2 cellular contexts compared by ENCODE assay signal in the genomic region with DNA sequence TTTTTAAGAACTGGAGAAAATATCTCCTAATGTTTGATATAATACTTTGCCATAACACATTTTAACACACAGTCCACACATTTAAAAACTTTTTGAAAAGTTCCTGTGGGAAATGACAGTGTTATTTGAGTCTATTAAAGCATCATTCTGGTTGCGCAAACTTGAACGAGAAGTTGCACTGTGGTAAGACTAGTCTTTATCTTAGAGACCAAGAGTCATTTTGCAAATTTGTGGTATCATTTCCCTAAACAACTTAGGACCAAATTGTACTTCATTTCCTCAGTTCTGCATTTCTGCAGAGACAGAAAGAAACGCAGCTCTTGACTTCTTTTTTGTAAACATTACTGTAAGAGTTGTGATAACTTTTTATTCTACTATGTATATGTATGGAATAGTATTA.
TF ChIP-seq lines count a peak whose summit lies in the region.

A gene with protein sequence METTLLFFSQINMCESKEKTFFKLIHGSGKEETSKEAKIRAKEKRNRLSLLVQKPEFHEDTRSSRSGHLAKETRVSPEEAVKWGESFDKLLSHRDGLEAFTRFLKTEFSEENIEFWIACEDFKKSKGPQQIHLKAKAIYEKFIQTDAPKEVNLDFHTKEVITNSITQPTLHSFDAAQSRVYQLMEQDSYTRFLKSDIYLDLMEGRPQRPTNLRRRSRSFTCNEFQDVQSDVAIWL (plus strand): TSS at position 282 of the 400 bp plus-strand sequence. CDS start 176 bp downstream, outside the sequence.

TF ChIP-seq in SK-N-SH, 30 proteins besides CTCF, POLR2A, EP300 and RAD21 (continued from another document):
- TF ChIP-seq, protein P1, sequence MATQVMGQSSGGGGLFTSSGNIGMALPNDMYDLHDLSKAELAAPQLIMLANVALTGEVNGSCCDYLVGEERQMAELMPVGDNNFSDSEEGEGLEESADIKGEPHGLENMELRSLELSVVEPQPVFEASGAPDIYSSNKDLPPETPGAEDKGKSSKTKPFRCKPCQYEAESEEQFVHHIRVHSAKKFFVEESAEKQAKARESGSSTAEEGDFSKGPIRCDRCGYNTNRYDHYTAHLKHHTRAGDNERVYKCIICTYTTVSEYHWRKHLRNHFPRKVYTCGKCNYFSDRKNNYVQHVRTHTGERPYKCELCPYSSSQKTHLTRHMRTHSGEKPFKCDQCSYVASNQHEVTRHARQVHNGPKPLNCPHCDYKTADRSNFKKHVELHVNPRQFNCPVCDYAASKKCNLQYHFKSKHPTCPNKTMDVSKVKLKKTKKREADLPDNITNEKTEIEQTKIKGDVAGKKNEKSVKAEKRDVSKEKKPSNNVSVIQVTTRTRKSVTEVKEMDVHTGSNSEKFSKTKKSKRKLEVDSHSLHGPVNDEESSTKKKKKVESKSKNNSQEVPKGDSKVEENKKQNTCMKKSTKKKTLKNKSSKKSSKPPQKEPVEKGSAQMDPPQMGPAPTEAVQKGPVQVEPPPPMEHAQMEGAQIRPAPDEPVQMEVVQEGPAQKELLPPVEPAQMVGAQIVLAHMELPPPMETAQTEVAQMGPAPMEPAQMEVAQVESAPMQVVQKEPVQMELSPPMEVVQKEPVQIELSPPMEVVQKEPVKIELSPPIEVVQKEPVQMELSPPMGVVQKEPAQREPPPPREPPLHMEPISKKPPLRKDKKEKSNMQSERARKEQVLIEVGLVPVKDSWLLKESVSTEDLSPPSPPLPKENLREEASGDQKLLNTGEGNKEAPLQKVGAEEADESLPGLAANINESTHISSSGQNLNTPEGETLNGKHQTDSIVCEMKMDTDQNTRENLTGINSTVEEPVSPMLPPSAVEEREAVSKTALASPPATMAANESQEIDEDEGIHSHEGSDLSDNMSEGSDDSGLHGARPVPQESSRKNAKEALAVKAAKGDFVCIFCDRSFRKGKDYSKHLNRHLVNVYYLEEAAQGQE (IDR thresholded peaks at IDR 0.05; ENCODE audit: low read depth, low read length) = no peak
- no peak for TF ChIP-seq FOXM1 (IDR thresholded peaks at IDR 0.05; ENCODE audit: low read depth)
- TF ChIP-seq, protein P2, sequence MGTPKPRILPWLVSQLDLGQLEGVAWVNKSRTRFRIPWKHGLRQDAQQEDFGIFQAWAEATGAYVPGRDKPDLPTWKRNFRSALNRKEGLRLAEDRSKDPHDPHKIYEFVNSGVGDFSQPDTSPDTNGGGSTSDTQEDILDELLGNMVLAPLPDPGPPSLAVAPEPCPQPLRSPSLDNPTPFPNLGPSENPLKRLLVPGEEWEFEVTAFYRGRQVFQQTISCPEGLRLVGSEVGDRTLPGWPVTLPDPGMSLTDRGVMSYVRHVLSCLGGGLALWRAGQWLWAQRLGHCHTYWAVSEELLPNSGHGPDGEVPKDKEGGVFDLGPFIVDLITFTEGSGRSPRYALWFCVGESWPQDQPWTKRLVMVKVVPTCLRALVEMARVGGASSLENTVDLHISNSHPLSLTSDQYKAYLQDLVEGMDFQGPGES (IDR thresholded peaks at IDR 0.05; ENCODE audit: low read depth, low read length) = no peak
- TF ChIP-seq, protein P3, sequence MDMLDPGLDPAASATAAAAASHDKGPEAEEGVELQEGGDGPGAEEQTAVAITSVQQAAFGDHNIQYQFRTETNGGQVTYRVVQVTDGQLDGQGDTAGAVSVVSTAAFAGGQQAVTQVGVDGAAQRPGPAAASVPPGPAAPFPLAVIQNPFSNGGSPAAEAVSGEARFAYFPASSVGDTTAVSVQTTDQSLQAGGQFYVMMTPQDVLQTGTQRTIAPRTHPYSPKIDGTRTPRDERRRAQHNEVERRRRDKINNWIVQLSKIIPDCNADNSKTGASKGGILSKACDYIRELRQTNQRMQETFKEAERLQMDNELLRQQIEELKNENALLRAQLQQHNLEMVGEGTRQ (IDR thresholded peaks at IDR 0.05; ENCODE audit: borderline replicate concordance, low read depth, low read length) = no peak
- TF ChIP-seq, protein P4, sequence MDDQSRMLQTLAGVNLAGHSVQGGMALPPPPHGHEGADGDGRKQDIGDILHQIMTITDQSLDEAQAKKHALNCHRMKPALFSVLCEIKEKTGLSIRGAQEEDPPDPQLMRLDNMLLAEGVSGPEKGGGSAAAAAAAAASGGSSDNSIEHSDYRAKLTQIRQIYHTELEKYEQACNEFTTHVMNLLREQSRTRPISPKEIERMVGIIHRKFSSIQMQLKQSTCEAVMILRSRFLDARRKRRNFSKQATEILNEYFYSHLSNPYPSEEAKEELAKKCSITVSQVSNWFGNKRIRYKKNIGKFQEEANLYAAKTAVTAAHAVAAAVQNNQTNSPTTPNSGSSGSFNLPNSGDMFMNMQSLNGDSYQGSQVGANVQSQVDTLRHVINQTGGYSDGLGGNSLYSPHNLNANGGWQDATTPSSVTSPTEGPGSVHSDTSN (IDR thresholded peaks at IDR 0.05) = no peak
- no peak for TF ChIP-seq FOXJ3 (CRISPR knock-in tag; IDR thresholded peaks at IDR 0.05)
- no peak for TF ChIP-seq ELF1 (IDR thresholded peaks at IDR 0.05)
TF ChIP-seq in SK-N-SH: peak in this region for 0.

TF ChIP-seq in SK-N-SH treated with all-trans-retinoic acid at 6 μM for 48 hours, 23 proteins besides CTCF, POLR2A, EP300 and RAD21 (continued from another document):
- TF ChIP-seq PPARA (CRISPR knock-in tag; IDR thresholded peaks at IDR 0.05; ENCODE audit: borderline replicate concordance) (no peak), ESRRG (CRISPR knock-in tag; IDR thresholded peaks at IDR 0.05) (no peak), ZNF8 (CRISPR knock-in tag; IDR thresholded peaks at IDR 0.05) (no peak), ZNF70 (CRISPR knock-in tag; IDR thresholded peaks at IDR 0.05) (no peak), ZFP30 (CRISPR knock-in tag; IDR thresholded peaks at IDR 0.05) (no peak), ZC3H10 (CRISPR knock-in tag; IDR thresholded peaks at IDR 0.05) (no peak), ISL1 (CRISPR knock-in tag; IDR thresholded peaks at IDR 0.05) (no peak)
- TF ChIP-seq, protein P5, sequence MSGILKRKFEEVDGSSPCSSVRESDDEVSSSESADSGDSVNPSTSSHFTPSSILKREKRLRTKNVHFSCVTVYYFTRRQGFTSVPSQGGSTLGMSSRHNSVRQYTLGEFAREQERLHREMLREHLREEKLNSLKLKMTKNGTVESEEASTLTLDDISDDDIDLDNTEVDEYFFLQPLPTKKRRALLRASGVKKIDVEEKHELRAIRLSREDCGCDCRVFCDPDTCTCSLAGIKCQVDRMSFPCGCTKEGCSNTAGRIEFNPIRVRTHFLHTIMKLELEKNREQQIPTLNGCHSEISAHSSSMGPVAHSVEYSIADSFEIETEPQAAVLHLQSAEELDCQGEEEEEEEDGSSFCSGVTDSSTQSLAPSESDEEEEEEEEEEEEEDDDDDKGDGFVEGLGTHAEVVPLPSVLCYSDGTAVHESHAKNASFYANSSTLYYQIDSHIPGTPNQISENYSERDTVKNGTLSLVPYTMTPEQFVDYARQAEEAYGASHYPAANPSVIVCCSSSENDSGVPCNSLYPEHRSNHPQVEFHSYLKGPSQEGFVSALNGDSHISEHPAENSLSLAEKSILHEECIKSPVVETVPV (CRISPR knock-in tag; IDR thresholded peaks at IDR 0.05) = no peak
